In the genomic region with DNA sequence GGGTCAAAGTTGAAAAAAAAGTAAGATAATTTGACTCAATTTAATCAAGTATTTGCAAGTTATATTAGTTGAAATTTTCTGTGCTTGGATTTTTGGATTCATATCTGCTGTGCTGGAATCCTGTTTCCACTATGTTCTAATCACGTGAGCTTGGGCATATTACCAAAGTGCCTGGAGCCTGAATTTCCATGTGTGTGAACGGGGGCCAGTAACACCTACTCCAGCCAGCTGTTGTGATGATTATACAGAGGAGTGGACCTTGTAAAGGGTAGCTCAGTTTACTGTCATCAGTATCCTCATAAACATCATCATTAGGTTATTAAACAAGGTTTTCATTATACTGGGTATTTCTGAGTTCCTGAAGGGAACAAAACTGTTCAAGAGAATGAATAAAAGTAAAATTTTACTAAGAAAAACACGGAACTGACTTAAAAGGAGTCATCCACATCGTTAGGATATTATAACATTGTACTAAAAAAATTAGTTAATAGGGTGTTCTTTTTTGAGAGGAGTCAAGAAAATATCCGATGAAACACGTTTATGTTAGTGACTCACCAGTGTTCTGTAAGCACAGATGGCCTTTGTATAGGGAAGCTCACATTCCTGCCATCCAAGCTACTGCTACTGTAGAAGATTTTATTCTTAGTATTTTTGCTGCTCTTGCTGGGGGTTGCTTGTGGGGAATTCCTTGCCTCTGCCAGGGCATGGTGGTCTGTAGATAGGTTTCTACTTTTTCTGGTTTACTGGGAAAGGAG, we compare ENCODE assay signal across 11 cellular contexts.
A peak's percentile ranks its signal among the peaks of the same experiment; 100 is the strongest.
DNase-seq lines count a peak whose midpoint lies in the region; ATAC-seq and TF ChIP-seq lines count a peak whose summit lies in the region.
"Had no signal": no experiment of that assay in that cellular context is flagged by ENCODE, and none has a peak within 500 bp of the region (broad histone marks: within the 10 kb centered on the region; RNA-seq: fewer than 3 reads in every experiment).

No MANE protein-coding gene starts in this region.

- no peak overlapping the region for H2AFZ ChIP-seq in PC-9

- H3K4me1 Mint-ChIP-seq in Calu3 (ENCODE audit: low read depth, unreplicated experiment) = peaks cover 42% of the 10 kb centered on the region

- peaks cover 8% of the 10 kb centered on the region for H3K36me3 Mint-ChIP-seq in Calu3 (ENCODE audit: insufficient read depth, unreplicated experiment)
- H3K36me3 Mint-ChIP-seq: CD8-positive, alpha-beta T cell had no signal

- H3F3A ChIP-seq in PC-9 (ENCODE audit: insufficient read depth, low read depth) = peaks cover 22% of the 10 kb centered on the region; the same call in 1 of the 2 replicates

- POLR2A ChIA-PET in PC-9 (lab: Charles Lee; ENCODE audit: unreplicated experiment) = interaction anchor here (0.7 to 1.0 kb wide), 4 partner anchors 55 to 161 kb away, joined by 3 to 6 read pairs (median 4); no protein-coding TSS in a partner anchor

- no peak for ATAC-seq in HG02623 (IDR thresholded peaks at IDR 0.05; ENCODE audit: unreplicated experiment)
- ATAC-seq: CD8-positive, alpha-beta T cell had no signal

- H3K9me3 ChIP-seq in PC-9 (ENCODE audit: insufficient read depth, low read depth) = no peaks in the 10 kb centered on the region

- intact Hi-C loops in Calu3 (cut with micrococcal nuclease; ENCODE audit: unreplicated experiment) = loop anchor here (2.0 kb wide), 1 partner anchor 18 kb away; no protein-coding TSS in a partner anchor
- intact Hi-C loops in PC-9 (cut with micrococcal nuclease; ENCODE audit: unreplicated experiment) = no loop called here

- DNase-seq in Calu3 (no peak), PC-9 (peak in 1 of 2 experiments; percentile 79), fibroblast of gingiva (ENCODE audit: low read depth) (peak; percentile 53), myocyte (ENCODE audit: low read depth) (peak; percentile 37), T1000 (lab: John Stamatoyannopoulos, UW) (no peak), MV-4-11 (lab: John Stamatoyannopoulos, UW) (no peak), NAMALWA (ENCODE audit: low spot score) (no peak)
- DNase-seq: CD8-positive, alpha-beta T cell; effector memory CD4-positive, alpha-beta T cell; mesendoderm had no signal

- H3K9me3 Mint-ChIP-seq in Calu3 (ENCODE audit: low read depth, unreplicated experiment) = no peaks in the 10 kb centered on the region
- H3K9me3 Mint-ChIP-seq: CD8-positive, alpha-beta T cell had no signal

- H3K4me3 ChIP-seq in PC-9 = no peak overlapping the region; the same call in 1 of the 2 replicates

- BruUV-seq in Calu3 (replicated peaks; lab: Mats Ljungman, UMichigan) (no TSS peak), PC-9 (replicated peaks; lab: Mats Ljungman, UMichigan) (no TSS peak)

- H3K4me3 Mint-ChIP-seq in Calu3 (ENCODE audit: low read depth, unreplicated experiment) = peak overlapping the region; percentile 14
- H3K4me3 Mint-ChIP-seq: CD8-positive, alpha-beta T cell had no signal

- no peaks in the 10 kb centered on the region for H3K9me2 ChIP-seq in PC-9 (ENCODE audit: insufficient read depth)

- H3K27me3 Mint-ChIP-seq in Calu3 (ENCODE audit: unreplicated experiment) = no peaks in the 10 kb centered on the region

- no peaks in the 10 kb centered on the region for H4K20me1 ChIP-seq in PC-9 (ENCODE audit: insufficient read depth)

- H3K79me2 ChIP-seq in PC-9 (ENCODE audit: low read depth) = no peaks in the 10 kb centered on the region

- peak overlapping the region; percentile 42 for H3K27ac Mint-ChIP-seq in Calu3 (ENCODE audit: unreplicated experiment)
- H3K27ac Mint-ChIP-seq: CD8-positive, alpha-beta T cell had no signal

- no peaks in the 10 kb centered on the region for H3K27me3 ChIP-seq in PC-9 (ENCODE audit: insufficient read depth, low read depth)

- H3K36me3 ChIP-seq in PC-9 (ENCODE audit: low read depth) = no peaks in the 10 kb centered on the region

- TF ChIP-seq CTCF in Calu3 (IDR thresholded peaks at IDR 0.05; ENCODE audit: unreplicated experiment) (no peak), PC-9 (conservative IDR thresholded peaks at IDR 0.05) (no peak)

- peak overlapping the region; percentile 63 for H3K4me2 ChIP-seq in PC-9

- CTCF ChIA-PET in Calu3 (lab: Charles Lee) = interaction anchor here (0.6 to 2.2 kb wide), 5 partner anchors 53 to 150 kb away, joined by 3 to 12 read pairs (median 4); no protein-coding TSS in a partner anchor
- CTCF ChIA-PET in PC-9 (lab: Charles Lee) = no interaction called here

- H3K27ac ChIP-seq in PC-9 = peak overlapping the region; percentile 35

- peaks cover 56% of the 10 kb centered on the region for H3K4me1 ChIP-seq in PC-9 (replicated peaks; ENCODE audit: insufficient read depth)

Comparison
In these comparisons a context has a peak if more than half of its experiments do, and no peak if none do; other contexts are left out.
1. DNase-seq: peak in fibroblast of gingiva (single experiment) and myocyte (single experiment); none in Calu3 (single experiment), T1000 (single experiment), MV-4-11 (single experiment) and NAMALWA (single experiment).